Comparison of ENCODE assay signal across 1 cellular context in the genomic region with DNA sequence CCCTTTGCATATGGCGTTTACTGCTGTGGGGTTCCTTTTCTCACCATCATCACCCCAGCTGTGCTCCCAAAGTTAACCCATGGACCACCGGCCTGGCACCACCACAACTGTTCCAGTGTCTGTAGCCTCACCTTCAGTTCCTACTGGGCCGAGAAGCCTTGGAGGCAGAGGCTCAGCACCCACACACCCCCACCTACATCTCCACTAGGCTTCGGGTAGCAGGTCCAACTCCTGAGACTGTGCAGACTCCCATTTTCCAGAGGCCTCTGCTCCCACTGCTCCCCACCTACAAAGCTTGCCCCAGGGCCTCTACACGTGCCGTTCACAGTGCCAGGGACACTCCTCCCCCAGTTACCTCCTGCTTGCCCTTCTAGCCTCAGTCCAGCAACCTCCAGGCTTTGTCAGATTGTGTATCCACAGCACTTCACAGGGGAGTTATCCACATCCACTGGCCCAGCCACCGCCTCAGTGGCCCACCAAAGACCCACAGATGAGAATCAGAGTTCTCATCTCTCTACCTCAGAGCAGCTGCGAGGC.
TF ChIP-seq lines count a peak whose summit lies in the region.

No MANE protein-coding gene starts in this region.

TF ChIP-seq in GM23338, 12 proteins besides CTCF, POLR2A, EP300 and RAD21 (continued from another document):
- TF ChIP-seq, protein P1, sequence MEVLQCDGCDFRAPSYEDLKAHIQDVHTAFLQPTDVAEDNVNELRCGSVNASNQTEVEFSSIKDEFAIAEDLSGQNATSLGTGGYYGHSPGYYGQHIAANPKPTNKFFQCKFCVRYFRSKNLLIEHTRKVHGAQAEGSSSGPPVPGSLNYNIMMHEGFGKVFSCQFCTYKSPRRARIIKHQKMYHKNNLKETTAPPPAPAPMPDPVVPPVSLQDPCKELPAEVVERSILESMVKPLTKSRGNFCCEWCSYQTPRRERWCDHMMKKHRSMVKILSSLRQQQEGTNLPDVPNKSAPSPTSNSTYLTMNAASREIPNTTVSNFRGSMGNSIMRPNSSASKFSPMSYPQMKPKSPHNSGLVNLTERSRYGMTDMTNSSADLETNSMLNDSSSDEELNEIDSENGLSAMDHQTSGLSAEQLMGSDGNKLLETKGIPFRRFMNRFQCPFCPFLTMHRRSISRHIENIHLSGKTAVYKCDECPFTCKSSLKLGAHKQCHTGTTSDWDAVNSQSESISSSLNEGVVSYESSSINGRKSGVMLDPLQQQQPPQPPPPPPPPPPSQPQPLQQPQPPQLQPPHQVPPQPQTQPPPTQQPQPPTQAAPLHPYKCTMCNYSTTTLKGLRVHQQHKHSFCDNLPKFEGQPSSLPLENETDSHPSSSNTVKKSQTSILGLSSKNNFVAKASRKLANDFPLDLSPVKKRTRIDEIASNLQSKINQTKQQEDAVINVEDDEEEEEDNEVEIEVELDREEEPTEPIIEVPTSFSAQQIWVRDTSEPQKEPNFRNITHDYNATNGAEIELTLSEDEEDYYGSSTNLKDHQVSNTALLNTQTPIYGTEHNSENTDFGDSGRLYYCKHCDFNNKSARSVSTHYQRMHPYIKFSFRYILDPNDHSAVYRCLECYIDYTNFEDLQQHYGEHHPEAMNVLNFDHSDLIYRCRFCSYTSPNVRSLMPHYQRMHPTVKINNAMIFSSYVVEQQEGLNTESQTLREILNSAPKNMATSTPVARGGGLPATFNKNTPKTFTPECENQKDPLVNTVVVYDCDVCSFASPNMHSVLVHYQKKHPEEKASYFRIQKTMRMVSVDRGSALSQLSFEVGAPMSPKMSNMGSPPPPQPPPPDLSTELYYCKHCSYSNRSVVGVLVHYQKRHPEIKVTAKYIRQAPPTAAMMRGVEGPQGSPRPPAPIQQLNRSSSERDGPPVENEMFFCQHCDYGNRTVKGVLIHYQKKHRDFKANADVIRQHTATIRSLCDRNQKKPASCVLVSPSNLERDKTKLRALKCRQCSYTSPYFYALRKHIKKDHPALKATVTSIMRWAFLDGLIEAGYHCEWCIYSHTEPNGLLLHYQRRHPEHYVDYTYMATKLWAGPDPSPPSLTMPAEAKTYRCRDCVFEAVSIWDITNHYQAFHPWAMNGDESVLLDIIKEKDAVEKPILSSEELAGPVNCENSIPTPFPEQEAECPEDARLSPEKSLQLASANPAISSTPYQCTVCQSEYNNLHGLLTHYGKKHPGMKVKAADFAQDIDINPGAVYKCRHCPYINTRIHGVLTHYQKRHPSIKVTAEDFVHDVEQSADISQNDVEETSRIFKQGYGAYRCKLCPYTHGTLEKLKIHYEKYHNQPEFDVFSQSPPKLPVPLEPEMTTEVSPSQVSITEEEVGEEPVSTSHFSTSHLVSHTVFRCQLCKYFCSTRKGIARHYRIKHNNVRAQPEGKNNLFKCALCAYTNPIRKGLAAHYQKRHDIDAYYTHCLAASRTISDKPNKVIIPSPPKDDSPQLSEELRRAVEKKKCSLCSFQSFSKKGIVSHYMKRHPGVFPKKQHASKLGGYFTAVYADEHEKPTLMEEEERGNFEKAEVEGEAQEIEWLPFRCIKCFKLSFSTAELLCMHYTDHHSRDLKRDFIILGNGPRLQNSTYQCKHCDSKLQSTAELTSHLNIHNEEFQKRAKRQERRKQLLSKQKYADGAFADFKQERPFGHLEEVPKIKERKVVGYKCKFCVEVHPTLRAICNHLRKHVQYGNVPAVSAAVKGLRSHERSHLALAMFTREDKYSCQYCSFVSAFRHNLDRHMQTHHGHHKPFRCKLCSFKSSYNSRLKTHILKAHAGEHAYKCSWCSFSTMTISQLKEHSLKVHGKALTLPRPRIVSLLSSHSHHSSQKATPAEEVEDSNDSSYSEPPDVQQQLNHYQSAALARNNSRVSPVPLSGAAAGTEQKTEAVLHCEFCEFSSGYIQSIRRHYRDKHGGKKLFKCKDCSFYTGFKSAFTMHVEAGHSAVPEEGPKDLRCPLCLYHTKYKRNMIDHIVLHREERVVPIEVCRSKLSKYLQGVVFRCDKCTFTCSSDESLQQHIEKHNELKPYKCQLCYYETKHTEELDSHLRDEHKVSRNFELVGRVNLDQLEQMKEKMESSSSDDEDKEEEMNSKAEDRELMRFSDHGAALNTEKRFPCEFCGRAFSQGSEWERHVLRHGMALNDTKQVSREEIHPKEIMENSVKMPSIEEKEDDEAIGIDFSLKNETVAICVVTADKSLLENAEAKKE (CRISPR knock-in tag; IDR thresholded peaks at IDR 0.05): no peak
- no peak for TF ChIP-seq CREB1 (CRISPR knock-in tag; IDR thresholded peaks at IDR 0.05; ENCODE audit: low read depth)
- no peak for TF ChIP-seq STAT1 (IDR thresholded peaks at IDR 0.05; ENCODE audit: unreplicated experiment)
- no peak for TF ChIP-seq JUNB (IDR thresholded peaks at IDR 0.05; ENCODE audit: unreplicated experiment)
- no peak for TF ChIP-seq POLR2AphosphoS5 (IDR thresholded peaks at IDR 0.05; ENCODE audit: low read depth)
- TF ChIP-seq EZH2 (IDR thresholded peaks at IDR 0.05; ENCODE audit: low read depth, unreplicated experiment): no peak
- TF ChIP-seq, protein P2, sequence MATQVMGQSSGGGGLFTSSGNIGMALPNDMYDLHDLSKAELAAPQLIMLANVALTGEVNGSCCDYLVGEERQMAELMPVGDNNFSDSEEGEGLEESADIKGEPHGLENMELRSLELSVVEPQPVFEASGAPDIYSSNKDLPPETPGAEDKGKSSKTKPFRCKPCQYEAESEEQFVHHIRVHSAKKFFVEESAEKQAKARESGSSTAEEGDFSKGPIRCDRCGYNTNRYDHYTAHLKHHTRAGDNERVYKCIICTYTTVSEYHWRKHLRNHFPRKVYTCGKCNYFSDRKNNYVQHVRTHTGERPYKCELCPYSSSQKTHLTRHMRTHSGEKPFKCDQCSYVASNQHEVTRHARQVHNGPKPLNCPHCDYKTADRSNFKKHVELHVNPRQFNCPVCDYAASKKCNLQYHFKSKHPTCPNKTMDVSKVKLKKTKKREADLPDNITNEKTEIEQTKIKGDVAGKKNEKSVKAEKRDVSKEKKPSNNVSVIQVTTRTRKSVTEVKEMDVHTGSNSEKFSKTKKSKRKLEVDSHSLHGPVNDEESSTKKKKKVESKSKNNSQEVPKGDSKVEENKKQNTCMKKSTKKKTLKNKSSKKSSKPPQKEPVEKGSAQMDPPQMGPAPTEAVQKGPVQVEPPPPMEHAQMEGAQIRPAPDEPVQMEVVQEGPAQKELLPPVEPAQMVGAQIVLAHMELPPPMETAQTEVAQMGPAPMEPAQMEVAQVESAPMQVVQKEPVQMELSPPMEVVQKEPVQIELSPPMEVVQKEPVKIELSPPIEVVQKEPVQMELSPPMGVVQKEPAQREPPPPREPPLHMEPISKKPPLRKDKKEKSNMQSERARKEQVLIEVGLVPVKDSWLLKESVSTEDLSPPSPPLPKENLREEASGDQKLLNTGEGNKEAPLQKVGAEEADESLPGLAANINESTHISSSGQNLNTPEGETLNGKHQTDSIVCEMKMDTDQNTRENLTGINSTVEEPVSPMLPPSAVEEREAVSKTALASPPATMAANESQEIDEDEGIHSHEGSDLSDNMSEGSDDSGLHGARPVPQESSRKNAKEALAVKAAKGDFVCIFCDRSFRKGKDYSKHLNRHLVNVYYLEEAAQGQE (IDR thresholded peaks at IDR 0.05; ENCODE audit: unreplicated experiment): no peak
- TF ChIP-seq, protein P3, sequence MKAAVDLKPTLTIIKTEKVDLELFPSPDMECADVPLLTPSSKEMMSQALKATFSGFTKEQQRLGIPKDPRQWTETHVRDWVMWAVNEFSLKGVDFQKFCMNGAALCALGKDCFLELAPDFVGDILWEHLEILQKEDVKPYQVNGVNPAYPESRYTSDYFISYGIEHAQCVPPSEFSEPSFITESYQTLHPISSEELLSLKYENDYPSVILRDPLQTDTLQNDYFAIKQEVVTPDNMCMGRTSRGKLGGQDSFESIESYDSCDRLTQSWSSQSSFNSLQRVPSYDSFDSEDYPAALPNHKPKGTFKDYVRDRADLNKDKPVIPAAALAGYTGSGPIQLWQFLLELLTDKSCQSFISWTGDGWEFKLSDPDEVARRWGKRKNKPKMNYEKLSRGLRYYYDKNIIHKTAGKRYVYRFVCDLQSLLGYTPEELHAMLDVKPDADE (IDR thresholded peaks at IDR 0.05): no peak
